Comparison of ENCODE assay signal across 21 cellular contexts in genomic region chr12:59425798-59426197, GRCh38.
DNase-seq lines count a peak whose midpoint lies in the region; TF ChIP-seq lines count a peak whose summit lies in the region.
"Had no signal": no experiment of that assay in that cellular context is flagged by ENCODE, and none has a peak within 500 bp of the region (broad histone marks: within the 10 kb centered on the region; RNA-seq: fewer than 3 reads in every experiment).

No MANE protein-coding gene starts in this region.

- no peaks in the 10 kb centered on the region for H3K4me1 Mint-ChIP-seq in nephron progenitor cell
- H3K4me1 Mint-ChIP-seq: CD4-positive, CD25-positive, alpha-beta regulatory T cell had no signal

- no peaks in the 10 kb centered on the region for H3K9me3 ChIP-seq in thyroid gland
- H3K9me3 ChIP-seq: MG63 had no signal

- DNase-seq in NCI-H446 treated with DMSO at 0.1 percent for 48 hours (lab: John Stamatoyannopoulos, UW): peak; percentile 5
- no peak for DNase-seq in NCI-H446 (lab: John Stamatoyannopoulos, UW)
- DNase-seq in NCI-H1105 treated with DMSO at 0.1 percent for 48 hours (lab: John Stamatoyannopoulos, UW): peak; percentile 64
- peak; percentile 5 for DNase-seq in fibroblast of gingiva (ENCODE audit: low read depth)
- DNase-seq in thyroid gland: no peak
- DNase-seq in nephron progenitor cell: no peak
- no peak for DNase-seq in NCI-H524 treated with DMSO at 0.1 percent for 48 hours (lab: John Stamatoyannopoulos, UW)
- DNase-seq in NCI-H526 (lab: John Stamatoyannopoulos, UW): no peak
- DNase-seq: 8988T; CD4-positive, CD25-positive, alpha-beta regulatory T cell; COR-L47; DMS79; H7; MG63; NCI-H1436; NCI-H2029; NCI-H510A treated with DMSO at 0.1 percent for 48 hours; NCI-H82; SIG-M5 had no signal

- intact Hi-C loops in thyroid gland (cut with DNase I): no loop called here

- no peaks in the 10 kb centered on the region for H3K9me3 Mint-ChIP-seq in nephron progenitor cell
- H3K9me3 Mint-ChIP-seq: CD4-positive, CD25-positive, alpha-beta regulatory T cell; T-helper 2 cell treated with Interferon-gamma antibody and Interleukin-4, amounts not matched to agents 5 μg/mL and 100 μg/mL, for 36 hours had no signal

- no peak overlapping the region for H3K27ac Mint-ChIP-seq in nephron progenitor cell
- H3K27ac Mint-ChIP-seq: CD4-positive, CD25-positive, alpha-beta regulatory T cell; T-helper 2 cell treated with Interferon-gamma antibody and Interleukin-4, amounts not matched to agents 5 μg/mL and 100 μg/mL, for 36 hours had no signal

- no peak overlapping the region for H3K4me3 Mint-ChIP-seq in nephron progenitor cell
- H3K4me3 Mint-ChIP-seq: CD4-positive, CD25-positive, alpha-beta regulatory T cell; T-helper 2 cell treated with Interferon-gamma antibody and Interleukin-4, amounts not matched to agents 5 μg/mL and 100 μg/mL, for 36 hours had no signal

- no peaks in the 10 kb centered on the region for H3K4me1 ChIP-seq in thyroid gland

- peaks cover 4% of the 10 kb centered on the region for H3K27me3 Mint-ChIP-seq in nephron progenitor cell (ENCODE audit: low read depth, poor library complexity)

- H3K27me3 ChIP-seq in thyroid gland: no peaks in the 10 kb centered on the region
- H3K27me3 ChIP-seq: MG63 had no signal

- H3K36me3 Mint-ChIP-seq in nephron progenitor cell (ENCODE audit: low read depth): no peaks in the 10 kb centered on the region
- H3K36me3 Mint-ChIP-seq: CD4-positive, CD25-positive, alpha-beta regulatory T cell had no signal

- TF ChIP-seq POLR2A in thyroid gland (IDR thresholded peaks at IDR 0.05): no peak

- no peaks in the 10 kb centered on the region for H3K36me3 ChIP-seq in thyroid gland
- H3K36me3 ChIP-seq: MG63 had no signal

- 82 to 90% methylated on average over 3 of the region's 3 CpGs for WGBS in thyroid gland, 2 donors

- no peak overlapping the region for H3K4me3 ChIP-seq in thyroid gland (replicated peaks in 1 of 3)
- H3K4me3 ChIP-seq: K562, MG63 had no signal

- H3K27ac ChIP-seq in thyroid gland: no peak overlapping the region

- TF ChIP-seq CTCF in thyroid gland (IDR thresholded peaks at IDR 0.05): no peak
- TF ChIP-seq CTCF in nephron progenitor cell (IDR thresholded peaks at IDR 0.05): no peak

Comparison
In these comparisons a context has a peak if more than half of its experiments do, and no peak if none do; other contexts are left out.
1. DNase-seq: peak in NCI-H446 treated with DMSO at 0.1 percent for 48 hours (single experiment), NCI-H1105 treated with DMSO at 0.1 percent for 48 hours (single experiment) and fibroblast of gingiva (single experiment); none in NCI-H446 (0 of 2), thyroid gland (0 of 2), nephron progenitor cell (single experiment), NCI-H524 treated with DMSO at 0.1 percent for 48 hours (single experiment) and NCI-H526 (0 of 2).